ENCODE assay signal across 9 cellular contexts in genomic region chr19:2719910-2720776, GRCh38. TPM values are rescaled to one million over a fixed set of nuclear protein-coding genes. Genes with fewer than 3 reads are reported as not detected.
DNase-seq lines count a peak whose midpoint lies in the region; ATAC-seq and TF ChIP-seq lines count a peak whose summit lies in the region.
"Had no signal": no experiment of that assay in that cellular context is flagged by ENCODE, and none has a peak within 500 bp of the region (broad histone marks: within the 10 kb centered on the region; RNA-seq: fewer than 3 reads in every experiment).

No MANE protein-coding gene starts in this region.

- peaks cover 10% of the 10 kb centered on the region for H3K27me3 ChIP-seq in brain microvascular endothelial cell (replicated peaks)
- peaks cover 28% of the 10 kb centered on the region for H3K27me3 ChIP-seq in kidney epithelial cell (ENCODE audit: control insufficient read depth, insufficient read depth, low read length)
- peaks cover 69% of the 10 kb centered on the region for H3K27me3 ChIP-seq in transverse colon
- H3K27me3 ChIP-seq in thyroid gland: peaks cover 9% of the 10 kb centered on the region

- TF ChIP-seq CTCF in brain microvascular endothelial cell (IDR thresholded peaks at IDR 0.05; ENCODE audit: low read depth, low read length, missing control alignments): peak; percentile 22
- no peak for TF ChIP-seq CTCF in kidney epithelial cell (IDR thresholded peaks at IDR 0.05; ENCODE audit: insufficient read depth, low read length, poor library complexity, severe bottlenecking)
- TF ChIP-seq CTCF in transverse colon (IDR thresholded peaks at IDR 0.05): no peak
- no peak for TF ChIP-seq CTCF in thyroid gland (IDR thresholded peaks at IDR 0.05)

- no peak for DNase-seq in activated naive CD4-positive, alpha-beta T cell treated with anti-CD3 and anti-CD28 coated beads, Interleukin-2, amount 10 ng/mL, durations not matched to agents 7 days and 5 days
- DNase-seq in activated naive CD4-positive, alpha-beta T cell treated with anti-CD3 and anti-CD28 coated beads, Interleukin-2, amount 50 U/mL, for 72 hours (ENCODE audit: low spot score in 2 of 2): no peak
- DNase-seq in brain microvascular endothelial cell (peak; percentile 5), kidney epithelial cell (ENCODE audit: low read depth) (no peak), transverse colon (no peak), thyroid gland (no peak)
- DNase-seq: NCI-H1694 treated with DMSO at 0.1 percent for 48 hours had no signal

- WGBS in transverse colon (ENCODE audit: low coverage in 1 of 2), 2 donors: 0 to 10% methylated on average over 1 to 34 of the region's 37 CpGs
- 9 to 11% methylated on average over 8 to 12 of the region's 37 CpGs for WGBS in thyroid gland, 2 donors

- H3K4me1 ChIP-seq in transverse colon: peaks cover 9 to 28% (median 19%) of the 10 kb centered on the region in 4 donors
- peaks cover 6 to 21% of the 10 kb centered on the region in 2 donors for H3K4me1 ChIP-seq in thyroid gland

- TF ChIP-seq POLR2A in transverse colon (IDR thresholded peaks at IDR 0.05) (no peak), thyroid gland (IDR thresholded peaks at IDR 0.05) (no peak)

- H3K27me3 Mint-ChIP-seq in activated naive CD4-positive, alpha-beta T cell treated with anti-CD3 and anti-CD28 coated beads, Interleukin-2, amount 10 ng/mL, durations not matched to agents 7 days and 5 days: peaks cover 66% of the 10 kb centered on the region

- H3K4me3 ChIP-seq in brain microvascular endothelial cell (ENCODE audit: low read depth, low read length): peak overlapping the region; percentile 15
- peak overlapping the region; percentile 31 for H3K4me3 ChIP-seq in kidney epithelial cell (ENCODE audit: low read depth, low read length)
- H3K4me3 ChIP-seq in transverse colon: peak overlapping the region in 3 of 4 donors; percentile 16 to 45 (median 42)
- no peak overlapping the region for H3K4me3 ChIP-seq in thyroid gland (replicated peaks in 1 of 3)

- H3K9me3 Mint-ChIP-seq in activated naive CD4-positive, alpha-beta T cell treated with anti-CD3 and anti-CD28 coated beads, Interleukin-2, amount 10 ng/mL, durations not matched to agents 7 days and 5 days: peaks cover 8% of the 10 kb centered on the region
- peaks cover 5 to 7% of the 10 kb centered on the region in 2 donors for H3K9me3 Mint-ChIP-seq in activated naive CD4-positive, alpha-beta T cell treated with anti-CD3 and anti-CD28 coated beads, Interleukin-2, amount 50 U/mL, for 72 hours

- peaks cover 7% of the 10 kb centered on the region for H3K4me1 Mint-ChIP-seq in activated naive CD4-positive, alpha-beta T cell treated with anti-CD3 and anti-CD28 coated beads, Interleukin-2, amount 10 ng/mL, durations not matched to agents 7 days and 5 days

- H3K36me3 Mint-ChIP-seq in activated naive CD4-positive, alpha-beta T cell treated with anti-CD3 and anti-CD28 coated beads, Interleukin-2, amount 10 ng/mL, durations not matched to agents 7 days and 5 days: peaks cover 4% of the 10 kb centered on the region
- peaks cover 0 to 9% of the 10 kb centered on the region in 2 donors for H3K36me3 Mint-ChIP-seq in activated naive CD4-positive, alpha-beta T cell treated with anti-CD3 and anti-CD28 coated beads, Interleukin-2, amount 50 U/mL, for 72 hours

- intact Hi-C loops in transverse colon (cut with DNase I; ENCODE audit: low total_unique reads) (no loop called here), thyroid gland (cut with DNase I) (no loop called here)

- ATAC-seq in activated naive CD4-positive, alpha-beta T cell treated with anti-CD3 and anti-CD28 coated beads, Interleukin-2, amount 50 U/mL, for 72 hours: no peak
- no peak for ATAC-seq in GM21526 (IDR thresholded peaks at IDR 0.05; ENCODE audit: low FRiP score, unreplicated experiment)
- ATAC-seq in GM18868 (IDR thresholded peaks at IDR 0.05; ENCODE audit: unreplicated experiment): no peak

- H3K27ac ChIP-seq in brain microvascular endothelial cell (no peak overlapping the region), transverse colon (no peak overlapping the region), thyroid gland (no peak overlapping the region)

- H3K9me3 ChIP-seq in transverse colon: no peaks in the 10 kb centered on the region
- H3K9me3 ChIP-seq in thyroid gland: no peaks in the 10 kb centered on the region

- H3K4me3 Mint-ChIP-seq in activated naive CD4-positive, alpha-beta T cell treated with anti-CD3 and anti-CD28 coated beads, Interleukin-2, amount 10 ng/mL, durations not matched to agents 7 days and 5 days: peak overlapping the region; percentile 26

- H3K36me3 ChIP-seq in brain microvascular endothelial cell (replicated peaks) (no peaks in the 10 kb centered on the region), kidney epithelial cell (ENCODE audit: control insufficient read depth, insufficient read depth, low read length) (no peaks in the 10 kb centered on the region), transverse colon (no peaks in the 10 kb centered on the region), thyroid gland (no peaks in the 10 kb centered on the region)

- in situ Hi-C loops in brain microvascular endothelial cell (cut with HindIII; ENCODE audit: low pct_ligation_motif_present, low sequenced_read_pairs) (no loop called here), transverse colon (cut with MboI; ENCODE audit: low pct_ligation_motif_present in 1 of 4, low pct_unique_long_range_greater_than_20kb in 1 of 4, low sequenced_read_pairs in 3 of 4) (no loop called here)

- CTCF ChIA-PET in activated naive CD4-positive, alpha-beta T cell treated with anti-CD3 and anti-CD28 coated beads, Interleukin-2, amount 10 ng/mL, durations not matched to agents 7 days and 5 days (lab: Charles Lee): no interaction called here

- H3K27ac Mint-ChIP-seq in activated naive CD4-positive, alpha-beta T cell treated with anti-CD3 and anti-CD28 coated beads, Interleukin-2, amount 10 ng/mL, durations not matched to agents 7 days and 5 days: no peak overlapping the region
- H3K27ac Mint-ChIP-seq in activated naive CD4-positive, alpha-beta T cell treated with anti-CD3 and anti-CD28 coated beads, Interleukin-2, amount 50 U/mL, for 72 hours: no peak overlapping the region

- TF ChIP-seq EP300 in transverse colon (IDR thresholded peaks at IDR 0.05; ENCODE audit: low read depth): no peak

RNA-seq across cellular contexts. Expression of gene DIRAS1, which starts 1.0 kb away (rescaled TPM):
- under 1 TPM; 0.11 to 0.72 TPM for total RNA-seq in activated naive CD4-positive, alpha-beta T cell treated with anti-CD3 and anti-CD28 coated beads, Interleukin-2, amount 50 U/mL, for 72 hours
- total RNA-seq in kidney epithelial cell (3.1 and 5.3 TPM in 2 replicates), transverse colon (1 to 10 TPM in 1 of 4 donors, under 1 TPM in 2, not detected in 1; 0.41 to 1.4 (median 0.64) TPM), thyroid gland (under 1 TPM; 0.27 to 0.67 (median 0.40) TPM)

RNA-seq across cellular contexts. Expression of gene GNG7, which starts 17.6 kb away (rescaled TPM):
- under 1 TPM; 0.30 to 0.84 TPM for total RNA-seq in activated naive CD4-positive, alpha-beta T cell treated with anti-CD3 and anti-CD28 coated beads, Interleukin-2, amount 50 U/mL, for 72 hours
- total RNA-seq in kidney epithelial cell (0.21 and 0.33 TPM in 2 replicates), transverse colon (10 to 100 TPM in 1 of 4 donors, 1 to 10 TPM in 3; 1.6 to 13.1 (median 4.0) TPM), thyroid gland (1 to 10 TPM; 3.8 to 6.9 (median 5.6) TPM)

RNA-seq across cellular contexts. Expression of gene SLC39A3, which starts 19.7 kb away (rescaled TPM):
- total RNA-seq in activated naive CD4-positive, alpha-beta T cell treated with anti-CD3 and anti-CD28 coated beads, Interleukin-2, amount 50 U/mL, for 72 hours: 10 to 100 TPM; 24.8 to 27.3 TPM
- total RNA-seq in kidney epithelial cell (59.6 TPM in 2 replicates), transverse colon (10 to 100 TPM; 10.1 to 40.4 (median 24.7) TPM), thyroid gland (10 to 100 TPM; 21.7 to 52.2 (median 31.4) TPM)

Comparison
In these comparisons a context has a peak if more than half of its experiments do, and no peak if none do; other contexts are left out.
1. H3K4me3 ChIP-seq: peak in brain microvascular endothelial cell (single experiment), kidney epithelial cell (single experiment) and transverse colon (3 of 4); none in thyroid gland (0 of 3).